19 cellular contexts compared by ENCODE assay signal in genomic region chr14:80150301-80150700, GRCh38.
"Had no signal": no experiment of that assay in that cellular context is flagged by ENCODE, and none has a peak within 500 bp of the region (broad histone marks: within the 10 kb centered on the region; RNA-seq: fewer than 3 reads in every experiment).

No MANE protein-coding gene starts in this region.

- H3K4me1 ChIP-seq: adrenal gland, gastrocnemius medialis, heart right ventricle, left ventricle myocardium inferior, parathyroid adenoma had no signal

- H3K27me3 Mint-ChIP-seq: activated CD4-positive, alpha-beta memory T cell treated with anti-CD3 and anti-CD28 coated beads for 36 hours; activated CD8-positive, alpha-beta memory T cell treated with anti-CD3 and anti-CD28 coated beads, Interleukin-2, amount 10 ng/mL, durations not matched to agents 7 days and 5 days; brain; memory B cell; naive thymus-derived CD4-positive, alpha-beta T cell had no signal

- H3K4me1 Mint-ChIP-seq: activated CD8-positive, alpha-beta memory T cell treated with anti-CD3 and anti-CD28 coated beads, Interleukin-2, amount 10 ng/mL, durations not matched to agents 7 days and 5 days; brain; memory B cell; naive thymus-derived CD4-positive, alpha-beta T cell had no signal

- H3K4me3 Mint-ChIP-seq: activated CD4-positive, alpha-beta memory T cell treated with anti-CD3 and anti-CD28 coated beads for 36 hours; activated CD8-positive, alpha-beta memory T cell treated with anti-CD3 and anti-CD28 coated beads, Interleukin-2, amount 10 ng/mL, durations not matched to agents 7 days and 5 days; brain; memory B cell; naive thymus-derived CD4-positive, alpha-beta T cell had no signal

- H3K4me3 ChIP-seq: adrenal gland, gastrocnemius medialis, heart right ventricle, left ventricle myocardium inferior, mucosa of descending colon had no signal

- H3K27ac Mint-ChIP-seq: activated CD4-positive, alpha-beta memory T cell treated with anti-CD3 and anti-CD28 coated beads for 36 hours; activated CD8-positive, alpha-beta memory T cell treated with anti-CD3 and anti-CD28 coated beads, Interleukin-2, amount 10 ng/mL, durations not matched to agents 7 days and 5 days; brain; memory B cell; naive thymus-derived CD4-positive, alpha-beta T cell had no signal

- H3K9me3 ChIP-seq: adrenal gland, gastrocnemius medialis, heart right ventricle, left ventricle myocardium inferior, mucosa of descending colon had no signal

- H3K9me3 Mint-ChIP-seq: memory B cell had no signal

- H3K27ac ChIP-seq: adrenal gland, gastrocnemius medialis, heart right ventricle, left ventricle myocardium inferior, parathyroid adenoma, WERI-Rb-1 had no signal

- DNase-seq: activated CD4-positive, alpha-beta memory T cell treated with anti-CD3 and anti-CD28 coated beads for 36 hours; activated CD8-positive, alpha-beta memory T cell treated with anti-CD3 and anti-CD28 coated beads, Interleukin-2, amount 10 ng/mL, durations not matched to agents 7 days and 5 days; activated effector memory CD4-positive, alpha-beta T cell treated with Interleukin-2 at 50 U/mL for 16 hours; activated naive CD4-positive, alpha-beta T cell treated with anti-CD3 and anti-CD28 coated beads, Interleukin-2, amount 50 U/mL, for 16 hours; activated T-cell treated with anti-CD3 and anti-CD28 coated beads, Interleukin-2, amount 50 U/mL, for 1 hour; adrenal gland; effector memory CD4-positive, alpha-beta T cell; gastrocnemius medialis; heart right ventricle; left ventricle myocardium inferior; mucosa of descending colon; naive thymus-derived CD4-positive, alpha-beta T cell; stimulated activated CD4-positive, alpha-beta T cell treated with anti-CD3 and anti-CD28 coated beads, Interleukin-12 subunit alpha, Interleukin-12 subunit beta, amount 100 ng/mL, for 4 hours; stimulated activated CD4-positive, alpha-beta T cell treated with anti-CD3 and anti-CD28 coated beads, Interleukin-2, amount 100 ng/mL, for 24 hours; WERI-Rb-1 had no signal

- FAIRE-seq: islet of Langerhans had no signal

- H2AFZ ChIP-seq: parathyroid adenoma had no signal

- H3K79me2 ChIP-seq: parathyroid adenoma had no signal

- H3K36me3 ChIP-seq: adrenal gland, gastrocnemius medialis, heart right ventricle, left ventricle myocardium inferior, WERI-Rb-1 had no signal

- H3K36me3 Mint-ChIP-seq: activated CD4-positive, alpha-beta memory T cell treated with anti-CD3 and anti-CD28 coated beads for 36 hours; activated CD8-positive, alpha-beta memory T cell treated with anti-CD3 and anti-CD28 coated beads, Interleukin-2, amount 10 ng/mL, durations not matched to agents 7 days and 5 days; brain; memory B cell; naive thymus-derived CD4-positive, alpha-beta T cell had no signal

- H3K27me3 ChIP-seq: adrenal gland, gastrocnemius medialis, heart right ventricle had no signal

- ATAC-seq: activated CD8-positive, alpha-beta memory T cell treated with anti-CD3 and anti-CD28 coated beads, Interleukin-2, amount 10 ng/mL, durations not matched to agents 7 days and 5 days; gastrocnemius medialis; heart right ventricle; mucosa of descending colon; naive thymus-derived CD4-positive, alpha-beta T cell had no signal

- H3K9ac ChIP-seq: parathyroid adenoma had no signal
